ENCODE assay signal across 19 cellular contexts in the genomic region with DNA sequence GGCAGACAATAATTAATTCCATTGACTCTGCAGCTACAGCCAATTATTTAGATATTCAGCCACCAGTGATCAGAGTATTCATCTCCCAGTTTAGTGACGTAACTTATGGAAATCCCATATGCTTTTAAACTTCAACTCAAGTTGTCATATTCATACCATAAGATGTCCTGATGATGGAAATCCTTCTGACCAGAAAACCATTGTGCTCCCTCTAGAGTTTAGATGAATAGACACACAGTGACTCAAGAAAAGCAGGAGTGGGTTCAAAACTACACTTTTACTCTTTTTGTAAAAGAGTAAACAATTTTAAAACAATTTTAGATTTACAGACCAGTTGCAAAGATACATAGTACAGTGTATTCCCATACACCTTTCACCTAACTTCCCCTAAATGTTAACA.
A peak's percentile ranks its signal among the peaks of the same experiment; 100 is the strongest.
DNase-seq lines count a peak whose midpoint lies in the region; ATAC-seq, FAIRE-seq and TF ChIP-seq lines count a peak whose summit lies in the region.
"Had no signal": no experiment of that assay in that cellular context is flagged by ENCODE, and none has a peak within 500 bp of the region (broad histone marks: within the 10 kb centered on the region; RNA-seq: fewer than 3 reads in every experiment).

No MANE protein-coding gene starts in this region.

- H3K27ac Mint-ChIP-seq in chondrocyte (ENCODE audit: unreplicated experiment) (no peak overlapping the region), glutamatergic neuron (ENCODE audit: unreplicated experiment) (no peak overlapping the region)
- H3K27ac Mint-ChIP-seq: IgD-negative memory B cell had no signal

- H3K4me3 Mint-ChIP-seq in chondrocyte (ENCODE audit: unreplicated experiment) = no peak overlapping the region
- H3K4me3 Mint-ChIP-seq in glutamatergic neuron (ENCODE audit: unreplicated experiment) = no peak overlapping the region
- H3K4me3 Mint-ChIP-seq: GM23338, IgD-negative memory B cell had no signal

- ATAC-seq in PC-3 = no peak
- ATAC-seq: A549, Panc1, Right ventricle myocardium inferior had no signal

- H3K4me1 ChIP-seq in A673 (ENCODE audit: insufficient read depth, low read length, poor library complexity, severe bottlenecking) (no peaks in the 10 kb centered on the region), PC-3 (ENCODE audit: insufficient read depth, low read length) (no peaks in the 10 kb centered on the region)
- H3K4me1 ChIP-seq: A549 had no signal

- H3K27me3 Mint-ChIP-seq in chondrocyte (ENCODE audit: low read depth) (no peaks in the 10 kb centered on the region), glutamatergic neuron (ENCODE audit: unreplicated experiment) (no peaks in the 10 kb centered on the region)
- H3K27me3 Mint-ChIP-seq: IgD-negative memory B cell had no signal

- TF ChIP-seq CTCF in A673 (conservative IDR thresholded peaks at IDR 0.05; ENCODE audit: low read depth, low read length) (no peak), D721Med (IDR thresholded peaks at IDR 0.05; ENCODE audit: insufficient read depth, missing control alignments) (no peak), PC-3 (conservative IDR thresholded peaks at IDR 0.05; ENCODE audit: low read depth, low read length) (peak; percentile 26; the same call in 1 of the 2 replicates), chondrocyte (IDR thresholded peaks at IDR 0.05) (peak; percentile 26), glutamatergic neuron (IDR thresholded peaks at IDR 0.05; ENCODE audit: partially characterized antibody, unreplicated experiment) (no peak)

- H3K9me3 Mint-ChIP-seq in chondrocyte (ENCODE audit: low read depth) = no peaks in the 10 kb centered on the region
- H3K9me3 Mint-ChIP-seq in glutamatergic neuron (ENCODE audit: unreplicated experiment) = peaks cover 1% of the 10 kb centered on the region
- H3K9me3 Mint-ChIP-seq: GM23338, IgD-negative memory B cell had no signal

- no peaks in the 10 kb centered on the region for H3F3A ChIP-seq in PC-3 (ENCODE audit: low read length, unreplicated experiment)

- no peaks in the 10 kb centered on the region for H3K36me3 Mint-ChIP-seq in chondrocyte (ENCODE audit: low read depth)
- no peaks in the 10 kb centered on the region for H3K36me3 Mint-ChIP-seq in glutamatergic neuron (ENCODE audit: unreplicated experiment)
- H3K36me3 Mint-ChIP-seq: IgD-negative memory B cell had no signal

- H3K79me2 ChIP-seq in PC-3 (ENCODE audit: low read length) = no peaks in the 10 kb centered on the region

- no peak overlapping the region for H3K4me3 ChIP-seq in A673 (ENCODE audit: low read depth, low read length, poor library complexity, severe bottlenecking)
- no peak overlapping the region for H3K4me3 ChIP-seq in PC-3 (ENCODE audit: low read length)
- H3K4me3 ChIP-seq: A549, GM23338, SK-N-MC had no signal

- H3K4me1 Mint-ChIP-seq in chondrocyte (ENCODE audit: low read depth) = peaks cover 5% of the 10 kb centered on the region
- peaks cover 16% of the 10 kb centered on the region for H3K4me1 Mint-ChIP-seq in glutamatergic neuron (ENCODE audit: low read depth, unreplicated experiment)
- H3K4me1 Mint-ChIP-seq: IgD-negative memory B cell had no signal

- no peak overlapping the region for H3K9ac ChIP-seq in PC-3 (ENCODE audit: low read length)

- DNase-seq in A673 (ENCODE audit: low spot score) (peak; percentile 2), D721Med (ENCODE audit: insufficient read length, low spot score) (no peak), PC-3 (peak; percentile 5), chondrocyte (ENCODE audit: low spot score) (no peak), SW 1271 (lab: John Stamatoyannopoulos, UW) (no peak), glutamatergic neuron (no peak), mesenteric fat pad (ENCODE audit: low spot score) (no peak)
- DNase-seq: C1 segment of cervical spinal cord, DMS79 treated with DMSO at 0.1 percent for 48 hours, NCI-H1694 treated with DMSO at 0.1 percent for 48 hours, NCI-H2107, NCI-H510A had no signal

- H3K4me2 ChIP-seq in PC-3 (ENCODE audit: low read length) = no peak overlapping the region
- H3K4me2 ChIP-seq: A549, GM23338 had no signal

- H3K9me2 ChIP-seq in PC-3 (replicated peaks; ENCODE audit: low read length) = no peaks in the 10 kb centered on the region

- no TSS peak for BruUV-seq in A673 (replicated peaks; lab: Mats Ljungman, UMichigan)
- no TSS peak for BruUV-seq in PC-3 (replicated peaks; lab: Mats Ljungman, UMichigan)

- peaks cover 3% of the 10 kb centered on the region for H3K27me3 ChIP-seq in A673 (replicated peaks; ENCODE audit: insufficient read depth, low read depth, low read length, poor library complexity)
- H3K27me3 ChIP-seq in PC-3 (ENCODE audit: low read length) = no peaks in the 10 kb centered on the region

- H4K20me1 ChIP-seq in PC-3 (ENCODE audit: low read length) = no peaks in the 10 kb centered on the region

- H3K36me3 ChIP-seq in A673 (ENCODE audit: insufficient read depth, low read length, poor library complexity, severe bottlenecking) = no peaks in the 10 kb centered on the region
- no peaks in the 10 kb centered on the region for H3K36me3 ChIP-seq in PC-3 (ENCODE audit: low read depth, low read length)

- FAIRE-seq in D721Med (lab: Jason Lieb, UNC) = peak; percentile 55
- FAIRE-seq: A549, HTR-8/SVneo had no signal

- CTCF ChIA-PET in A673 (lab: Charles Lee) (no interaction called here), PC-3 (lab: Charles Lee) (no interaction called here)

- intact Hi-C loops in A673 (cut with micrococcal nuclease; ENCODE audit: unreplicated experiment) (no loop called here), PC-3 (cut with micrococcal nuclease) (no loop called here)

- H2AFZ ChIP-seq in PC-3 (ENCODE audit: low read length) = no peak overlapping the region

- POLR2A ChIA-PET in A673 (lab: Charles Lee; ENCODE audit: low non-redundant PET) = no interaction called here
- POLR2A ChIA-PET in PC-3 (lab: Charles Lee; ENCODE audit: unreplicated experiment) = no interaction called here

- H3K27ac ChIP-seq in A673 (ENCODE audit: low read depth, low read length, poor library complexity, severe bottlenecking) (no peak overlapping the region), PC-3 (ENCODE audit: low read length) (no peak overlapping the region)
- H3K27ac ChIP-seq: A549, SK-N-MC had no signal

- no peaks in the 10 kb centered on the region for H3K9me3 ChIP-seq in A673 (ENCODE audit: low read depth, low read length, poor library complexity, severe bottlenecking)
- no peaks in the 10 kb centered on the region for H3K9me3 ChIP-seq in PC-3 (ENCODE audit: low read length)
- H3K9me3 ChIP-seq: A549 had no signal

Comparison
In these comparisons a context has a peak if more than half of its experiments do, and no peak if none do; other contexts are left out.
1. DNase-seq: peak in A673 (single experiment) and PC-3 (single experiment); none in D721Med (single experiment), chondrocyte (single experiment), SW 1271 (0 of 2), glutamatergic neuron (single experiment) and mesenteric fat pad (single experiment).
2. CTCF ChIP-seq: peak in PC-3 (single experiment) and chondrocyte (single experiment); none in A673 (single experiment), D721Med (single experiment) and glutamatergic neuron (single experiment).